In genomic region chr3:185439745-185440466, GRCh38 we compare ENCODE assay signal across 30 cellular contexts. TPM values are rescaled to one million over a fixed set of nuclear protein-coding genes. Genes with fewer than 3 reads are reported as not detected.
DNase-seq lines count a peak whose midpoint lies in the region; ATAC-seq and TF ChIP-seq lines count a peak whose summit lies in the region.
"Had no signal": no experiment of that assay in that cellular context is flagged by ENCODE, and none has a peak within 500 bp of the region (broad histone marks: within the 10 kb centered on the region; RNA-seq: fewer than 3 reads in every experiment).

No MANE protein-coding gene starts in this region.

- peak overlapping the region in 1 of 59 donors; percentile 3 for H3K4me3 ChIP-seq in dorsolateral prefrontal cortex
- H3K4me3 ChIP-seq: HAP-1, lower lobe of right lung, SK-N-MC, skin epidermis had no signal

- no peaks in the 10 kb centered on the region for H3K27me3 ChIP-seq in dorsolateral prefrontal cortex
- H3K27me3 ChIP-seq: BE2C had no signal

- no peaks in the 10 kb centered on the region for H3K4me1 Mint-ChIP-seq in activated CD4-positive, alpha-beta T cell treated with anti-CD3 and anti-CD28 coated beads, Interleukin-2, amount 10 ng/mL, durations not matched to agents 24 days and 14 days
- no peaks in the 10 kb centered on the region for H3K4me1 Mint-ChIP-seq in HFFc6 (ENCODE audit: low read depth)
- H3K4me1 Mint-ChIP-seq: activated CD4-positive, alpha-beta T cell treated with anti-CD3 and anti-CD28 coated beads for 36 hours; activated naive CD8-positive, alpha-beta T cell treated with anti-CD3 and anti-CD28 coated beads, Interleukin-2, amount 50 U/mL, for 24 hours; CD8-positive, alpha-beta memory T cell; IgD-negative memory B cell; stimulated activated naive CD8-positive, alpha-beta T cell treated with anti-CD3 and anti-CD28 coated beads, Interleukin-15, amount 100 ng/mL, for 72 hours had no signal

- H3K36me3 Mint-ChIP-seq in activated CD4-positive, alpha-beta T cell treated with anti-CD3 and anti-CD28 coated beads, Interleukin-2, amount 10 ng/mL, durations not matched to agents 24 days and 14 days (ENCODE audit: low read depth) = no peaks in the 10 kb centered on the region
- no peaks in the 10 kb centered on the region; the same call in 1 of the 2 replicates for H3K36me3 Mint-ChIP-seq in HFFc6 (ENCODE audit: low read depth)
- H3K36me3 Mint-ChIP-seq: natural killer cell treated with Interleukin-12 subunit alpha and Interleukin-12 subunit beta and Interleukin-15 and Interleukin-18, amount 100 ng/mL, for 72 hours had no signal

- no peaks in the 10 kb centered on the region for H3K27me3 Mint-ChIP-seq in activated CD4-positive, alpha-beta T cell treated with anti-CD3 and anti-CD28 coated beads, Interleukin-2, amount 10 ng/mL, durations not matched to agents 24 days and 14 days
- no peaks in the 10 kb centered on the region; the same call in 1 of the 2 replicates for H3K27me3 Mint-ChIP-seq in HFFc6 (ENCODE audit: insufficient read depth)
- H3K27me3 Mint-ChIP-seq: IgD-negative memory B cell, type B pancreatic cell had no signal

- no peak for TF ChIP-seq CTCF in dorsolateral prefrontal cortex (IDR thresholded peaks at IDR 0.05 in 54 of 56, conservative IDR thresholded peaks at IDR 0.05 in 2 of 56; ENCODE audit: low read depth in 1 of 56, partially characterized antibody in 56 of 56)
- no peak for TF ChIP-seq CTCF in HFFc6 (IDR thresholded peaks at IDR 0.05)

- no peak overlapping the region for H3K27ac Mint-ChIP-seq in activated CD4-positive, alpha-beta T cell treated with anti-CD3 and anti-CD28 coated beads, Interleukin-2, amount 10 ng/mL, durations not matched to agents 24 days and 14 days
- H3K27ac Mint-ChIP-seq in HFFc6 = no peak overlapping the region
- H3K27ac Mint-ChIP-seq: activated CD4-positive, alpha-beta T cell treated with anti-CD3 and anti-CD28 coated beads for 36 hours; activated naive CD8-positive, alpha-beta T cell treated with anti-CD3 and anti-CD28 coated beads, Interleukin-2, amount 50 U/mL, for 24 hours; CD8-positive, alpha-beta memory T cell; IgD-negative memory B cell; natural killer cell treated with Interleukin-12 subunit alpha and Interleukin-12 subunit beta and Interleukin-15 and Interleukin-18, amount 100 ng/mL, for 72 hours; stimulated activated naive CD8-positive, alpha-beta T cell treated with anti-CD3 and anti-CD28 coated beads, Interleukin-15, amount 100 ng/mL, for 72 hours; type B pancreatic cell had no signal

- peak overlapping the region in 40 of 59 donors; percentile 2 to 84 (median 44) for H3K27ac ChIP-seq in dorsolateral prefrontal cortex
- H3K27ac ChIP-seq: epithelial cell of prostate, lower lobe of right lung, SK-N-MC, skin epidermis had no signal

- no peak overlapping the region for H3K4me3 Mint-ChIP-seq in activated CD4-positive, alpha-beta T cell treated with anti-CD3 and anti-CD28 coated beads, Interleukin-2, amount 10 ng/mL, durations not matched to agents 24 days and 14 days
- H3K4me3 Mint-ChIP-seq in HFFc6 = no peak overlapping the region
- H3K4me3 Mint-ChIP-seq: activated CD4-positive, alpha-beta T cell treated with anti-CD3 and anti-CD28 coated beads for 36 hours; activated naive CD8-positive, alpha-beta T cell treated with anti-CD3 and anti-CD28 coated beads, Interleukin-2, amount 50 U/mL, for 24 hours; CD8-positive, alpha-beta memory T cell; IgD-negative memory B cell; natural killer cell treated with Interleukin-12 subunit alpha and Interleukin-12 subunit beta and Interleukin-15 and Interleukin-18, amount 100 ng/mL, for 72 hours; stimulated activated naive CD8-positive, alpha-beta T cell treated with anti-CD3 and anti-CD28 coated beads, Interleukin-15, amount 100 ng/mL, for 72 hours; type B pancreatic cell had no signal

- no peak for ATAC-seq in GM19397 (IDR thresholded peaks at IDR 0.05; ENCODE audit: unreplicated experiment)
- ATAC-seq: activated CD4-positive, alpha-beta T cell treated with anti-CD3 and anti-CD28 coated beads for 36 hours; activated naive CD8-positive, alpha-beta T cell treated with anti-CD3 and anti-CD28 coated beads, Interleukin-2, amount 50 U/mL, for 24 hours; lower lobe of right lung; natural killer cell treated with Interleukin-12 subunit alpha and Interleukin-12 subunit beta and Interleukin-15 and Interleukin-18, amount 100 ng/mL, for 72 hours; stimulated activated naive CD8-positive, alpha-beta T cell treated with anti-CD3 and anti-CD28 coated beads, Interleukin-15, amount 100 ng/mL, for 72 hours had no signal

- intact Hi-C loops in activated CD4-positive, alpha-beta T cell treated with anti-CD3 and anti-CD28 coated beads, Interleukin-2, amount 10 ng/mL, durations not matched to agents 24 days and 14 days (cut with micrococcal nuclease) = no loop called here
- intact Hi-C loops in dorsolateral prefrontal cortex (cut with DNase I) = loop anchor here in 1 of 2 donors (10.0 kb wide), 1 partner anchor 75 kb away; the partner anchor contains the start of gene MAP3K13

- no peaks in the 10 kb centered on the region for H3K9me3 Mint-ChIP-seq in activated CD4-positive, alpha-beta T cell treated with anti-CD3 and anti-CD28 coated beads, Interleukin-2, amount 10 ng/mL, durations not matched to agents 24 days and 14 days
- H3K9me3 Mint-ChIP-seq in HFFc6 = no peaks in the 10 kb centered on the region
- H3K9me3 Mint-ChIP-seq: activated naive CD8-positive, alpha-beta T cell treated with anti-CD3 and anti-CD28 coated beads, Interleukin-2, amount 50 U/mL, for 24 hours; CD8-positive, alpha-beta memory T cell; IgD-negative memory B cell; natural killer cell treated with Interleukin-12 subunit alpha and Interleukin-12 subunit beta and Interleukin-15 and Interleukin-18, amount 100 ng/mL, for 72 hours; stimulated activated naive CD8-positive, alpha-beta T cell treated with anti-CD3 and anti-CD28 coated beads, Interleukin-15, amount 100 ng/mL, for 72 hours; type B pancreatic cell had no signal

- peak; percentile 8 for DNase-seq in activated CD4-positive, alpha-beta T cell treated with anti-CD3 and anti-CD28 coated beads, Interleukin-2, amount 10 ng/mL, durations not matched to agents 24 days and 14 days
- no peak for DNase-seq in activated CD4-positive, alpha-beta T cell treated with anti-CD3 and anti-CD28 coated beads, Interleukin-2, amount 50 U/mL, for 4 hours
- DNase-seq in NCI-H524 treated with DMSO at 0.1 percent for 48 hours (lab: John Stamatoyannopoulos, UW) (peak; percentile 8), dorsolateral prefrontal cortex (peak in 2 of 10 donors; percentile 10 to 44), HFFc6 (no peak), HuH-7.5 (ENCODE audit: low spot score) (no peak)
- no peak for DNase-seq in stimulated activated CD4-positive, alpha-beta T cell treated with anti-CD3 and anti-CD28 coated beads, Interleukin-4, amount 100 ng/mL, for 24 hours
- DNase-seq: activated CD4-positive, alpha-beta T cell treated with anti-CD3 and anti-CD28 coated beads for 36 hours; activated gamma-delta T cell treated with Interleukin-2 at 50 U/mL for 16 hours; activated naive CD8-positive, alpha-beta T cell treated with anti-CD3 and anti-CD28 coated beads, Interleukin-2, amount 50 U/mL, for 24 hours; activated T-cell treated with anti-CD3 and anti-CD28 coated beads, Interleukin-2, amount 50 U/mL, for 1 hour; BE2C; CD8-positive, alpha-beta memory T cell; DMS53; effector CD4-positive, alpha-beta T cell; lower lobe of right lung; NCI-H1930; retina; RPMI8226; stimulated activated CD8-positive, alpha-beta memory T cell treated with anti-CD3 and anti-CD28 coated beads, Interleukin-4, amount 100 ng/mL, for 48 hours; stimulated activated naive CD8-positive, alpha-beta T cell treated with anti-CD3 and anti-CD28 coated beads, Interleukin-15, amount 100 ng/mL, for 72 hours; T-helper 2 cell had no signal

RNA-seq across cellular contexts. Expression of gene TMEM41A, which starts 58.9 kb away (rescaled TPM):
- 25.4 and 25.8 TPM in 2 replicates for total RNA-seq in activated CD4-positive, alpha-beta T cell treated with anti-CD3 and anti-CD28 coated beads, Interleukin-2, amount 10 ng/mL, durations not matched to agents 24 days and 14 days
- total RNA-seq in dorsolateral prefrontal cortex = 10 to 100 TPM in 117 of 120 experiments, 1 to 10 TPM in 3; 9.4 to 19.2 (median 13.9) TPM
- total RNA-seq in HFFc6 (2021; fragmentation: NEBNext Ultra II Directional; extraction: Animal tissue kit (Norgen Biotek cat#: 25700)) = 10 to 100 TPM; 13.2 to 16.7 (median 15.1) TPM

Comparison
In these comparisons a context has a peak if more than half of its experiments do, and no peak if none do; other contexts are left out.
1. DNase-seq: peak in activated CD4-positive, alpha-beta T cell treated with anti-CD3 and anti-CD28 coated beads, Interleukin-2, amount 10 ng/mL, durations not matched to agents 24 days and 14 days (single experiment) and NCI-H524 treated with DMSO at 0.1 percent for 48 hours (single experiment); none in activated CD4-positive, alpha-beta T cell treated with anti-CD3 and anti-CD28 coated beads, Interleukin-2, amount 50 U/mL, for 4 hours (0 of 2), stimulated activated CD4-positive, alpha-beta T cell treated with anti-CD3 and anti-CD28 coated beads, Interleukin-4, amount 100 ng/mL, for 24 hours (single experiment), HFFc6 (single experiment) and HuH-7.5 (single experiment).